In genomic region chr2:197339496-197340220, GRCh38 we compare ENCODE assay signal across 1 cellular context.
TF ChIP-seq lines count a peak whose summit lies in the region.

No MANE protein-coding gene starts in this region.

TF ChIP-seq in GM12891, 5 proteins besides CTCF, POLR2A, EP300 and RAD21:
- TF ChIP-seq POU2F2 (IDR thresholded peaks at IDR 0.05; ENCODE audit: low read depth, low read length), result no peak
- no peak for TF ChIP-seq SPI1 (IDR thresholded peaks at IDR 0.05; ENCODE audit: low read depth, low read length)
- TF ChIP-seq POLR2AphosphoS5 (IDR thresholded peaks at IDR 0.05; ENCODE audit: low read depth, low read length), result no peak
- TF ChIP-seq TAF1 (IDR thresholded peaks at IDR 0.05; ENCODE audit: low read depth, low read length), result no peak
- TF ChIP-seq PAX5 (IDR thresholded peaks at IDR 0.05; ENCODE audit: insufficient read depth, low read length, severe bottlenecking), result no peak
